ENCODE assay signal across 1 cellular context in genomic region chr5:110738503-110738811, GRCh38.
A peak's percentile ranks its signal among the peaks of the same experiment; 100 is the strongest.
TF ChIP-seq lines count a peak whose summit lies in the region.

No MANE protein-coding gene starts in this region.

TF ChIP-seq in K562, 482 proteins besides CTCF, POLR2A, EP300 and RAD21 (continued from another document and continues in another):
- TF ChIP-seq PRDM10 (IDR thresholded peaks at IDR 0.05; ENCODE audit: partially characterized antibody): peak; percentile 83
- TF ChIP-seq ELK1 (CRISPR knock-in tag; IDR thresholded peaks at IDR 0.05): no peak
- TF ChIP-seq E2F6 (IDR thresholded peaks at IDR 0.05; ENCODE audit: borderline replicate concordance in 1 of 2, extremely low read depth in 1 of 2, insufficient read depth in 1 of 2, insufficient read length in 1 of 2, low read depth in 1 of 2, low read length in 1 of 2, poor library complexity in 1 of 2, severe bottlenecking in 1 of 2): peak in 1 of 2 experiments; percentile 8
- TF ChIP-seq ZNF347 (CRISPR knock-in tag; IDR thresholded peaks at IDR 0.05; ENCODE audit: low read depth): no peak
- peak; percentile 47; the same call in 1 of the 2 replicates for TF ChIP-seq GTF2E2 (tag; IDR thresholded peaks at IDR 0.05)
- TF ChIP-seq FOSL1 (tag; conservative IDR thresholded peaks at IDR 0.05): no peak
- no peak for TF ChIP-seq MGA (IDR thresholded peaks at IDR 0.05)
- TF ChIP-seq MAX (CRISPR knock-in tag; IDR thresholded peaks at IDR 0.05): no peak
- TF ChIP-seq ZNF175 (CRISPR knock-in tag; IDR thresholded peaks at IDR 0.05; ENCODE audit: low read depth): no peak
- no peak for TF ChIP-seq ZZZ3 (IDR thresholded peaks at IDR 0.05)
- TF ChIP-seq UBTF (IDR thresholded peaks at IDR 0.05; ENCODE audit: borderline replicate concordance in 1 of 2, low read depth in 2 of 2, low read length in 2 of 2): no peak
- TF ChIP-seq ZNF79 (CRISPR knock-in tag; IDR thresholded peaks at IDR 0.05; ENCODE audit: low read depth): no peak
- no peak for TF ChIP-seq FOXP4 (CRISPR knock-in tag; IDR thresholded peaks at IDR 0.05; ENCODE audit: borderline replicate concordance)
- TF ChIP-seq THRAP3 (IDR thresholded peaks at IDR 0.05; ENCODE audit: borderline replicate concordance): no peak
- TF ChIP-seq ZNF75A (CRISPR knock-in tag; IDR thresholded peaks at IDR 0.05): no peak
- TF ChIP-seq FOXJ3 (CRISPR knock-in tag; IDR thresholded peaks at IDR 0.05): no peak
- no peak for TF ChIP-seq NFE2 (IDR thresholded peaks at IDR 0.05; ENCODE audit: low read depth)
- no peak for TF ChIP-seq ZNF740 (CRISPR knock-in tag; IDR thresholded peaks at IDR 0.05)
- no peak for TF ChIP-seq ZNF740 (tag; IDR thresholded peaks at IDR 0.05)
- no peak for TF ChIP-seq E2F5 (CRISPR knock-in tag; IDR thresholded peaks at IDR 0.05)
- TF ChIP-seq ZNF511 (CRISPR knock-in tag; IDR thresholded peaks at IDR 0.05): no peak
- no peak for TF ChIP-seq BHLHE40 (IDR thresholded peaks at IDR 0.05; ENCODE audit: low read length)
- no peak for TF ChIP-seq NELFE (IDR thresholded peaks at IDR 0.05; ENCODE audit: insufficient read depth, insufficient read length)
- TF ChIP-seq PHB2 (IDR thresholded peaks at IDR 0.05; ENCODE audit: low read depth): no peak
- TF ChIP-seq ZFP1 (CRISPR knock-in tag; IDR thresholded peaks at IDR 0.05): no peak
- TF ChIP-seq JUND (IDR thresholded peaks at IDR 0.05; ENCODE audit: borderline replicate concordance, low read depth, low read length): no peak
- TF ChIP-seq JUND (tag; IDR thresholded peaks at IDR 0.05; ENCODE audit: borderline replicate concordance, low read depth, low read length): no peak
- no peak for TF ChIP-seq BRD4 (IDR thresholded peaks at IDR 0.05)
- 0 out of 2 replicates have a peak, but pooled peaks have one; percentile 5 for TF ChIP-seq NFIC (IDR thresholded peaks at IDR 0.05)
